ENCODE assay signal across 18 cellular contexts in the genomic region with DNA sequence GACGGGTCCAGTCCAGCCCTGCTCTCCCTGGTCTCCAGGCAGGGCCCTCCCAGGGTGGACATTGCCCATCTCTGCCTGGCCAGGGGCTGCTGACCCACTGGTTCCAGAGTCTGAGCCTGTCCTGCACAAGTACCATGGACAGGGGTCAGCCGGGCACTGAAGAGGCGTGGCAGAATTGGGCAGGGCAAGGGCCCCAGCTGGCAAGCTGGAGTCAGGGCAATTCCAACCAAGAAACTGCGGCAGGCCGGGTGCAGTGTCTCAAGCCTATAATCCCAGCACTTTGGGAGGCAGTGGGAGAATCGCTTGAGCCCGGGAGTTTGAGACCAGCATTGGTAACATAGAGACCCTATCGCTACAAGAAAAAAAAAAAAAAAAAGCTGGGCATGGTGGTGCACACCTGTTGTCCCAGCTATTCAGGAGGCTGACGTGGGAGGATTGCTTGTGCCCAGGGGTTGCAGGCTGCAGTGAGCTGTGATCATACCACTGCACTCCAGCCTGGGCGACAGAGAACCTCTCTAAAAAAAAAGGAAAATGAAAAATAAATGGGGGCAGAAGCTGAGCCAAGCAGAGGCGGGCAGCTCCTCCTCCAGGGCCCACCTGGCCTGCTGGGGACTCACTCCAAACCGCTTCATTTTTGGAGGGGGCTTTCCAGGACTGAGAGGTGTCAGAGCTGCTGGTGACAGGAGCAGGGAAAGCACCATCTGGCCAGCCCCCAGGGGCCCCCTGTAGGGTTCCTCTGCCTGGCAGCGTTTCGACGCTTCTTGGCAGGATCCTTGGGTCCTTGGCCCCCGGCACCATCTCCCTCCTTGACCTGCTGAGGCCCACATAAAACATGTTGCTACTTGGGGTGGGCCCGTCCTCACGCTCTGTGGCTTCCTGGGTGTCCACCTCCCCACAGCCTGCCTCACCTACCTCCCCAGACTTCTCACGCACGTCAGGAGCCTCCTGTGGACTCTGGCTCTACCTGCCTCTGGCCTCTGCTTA. TPM values are rescaled to one million over a fixed set of nuclear protein-coding genes. Genes with fewer than 3 reads are reported as not detected.
A peak's percentile ranks its signal among the peaks of the same experiment; 100 is the strongest.
DNase-seq lines count a peak whose midpoint lies in the region; ATAC-seq, FAIRE-seq and TF ChIP-seq lines count a peak whose summit lies in the region.
"Had no signal": no experiment of that assay in that cellular context is flagged by ENCODE, and none has a peak within 500 bp of the region (broad histone marks: within the 10 kb centered on the region; RNA-seq: fewer than 3 reads in every experiment).

No MANE protein-coding gene starts in this region.

- WGBS in HepG2 (ENCODE audit: low lambda C conversion rate) = 91% methylated on average over 19 of the region's 20 CpGs

- in situ Hi-C loops in HepG2 (cut with HindIII; ENCODE audit: extremely low pct_ligation_motif_present, low pct_unique_long_range_greater_than_20kb) = no loop called here

- CTCF ChIA-PET in A673 (lab: Charles Lee) = no interaction called here
- CTCF ChIA-PET in RWPE1 (lab: Yijun Ruan, JAX) = interaction anchor here (1.2 kb wide), 1 partner anchor 91 kb away, joined by 5 read pairs; no protein-coding TSS in a partner anchor
- CTCF ChIA-PET in HepG2 (lab: Yijun Ruan, JAX; ENCODE audit: low intra/inter-chr PET ratio, low total read pairs) = no interaction called here

- intact Hi-C loops in A673 (cut with micrococcal nuclease; ENCODE audit: unreplicated experiment) (no loop called here), HepG2 (cut with micrococcal nuclease; ENCODE audit: unreplicated experiment) (no loop called here)

- H3K79me2 ChIP-seq in HepG2 (ENCODE audit: insufficient read depth, low read length) = peaks cover 25% of the 10 kb centered on the region

- BruUV-seq in A673 (replicated peaks; lab: Mats Ljungman, UMichigan) (TSS peak; percentile 17), HepG2 (replicated peaks; lab: Mats Ljungman, UMichigan) (no TSS peak)

- DNase-seq in A673 (ENCODE audit: low spot score) = no peak
- no peak for DNase-seq in GM12892 (ENCODE audit: insufficient read length)
- DNase-seq in RWPE1 (ENCODE audit: low spot score) = no peak
- DNase-seq in HepG2 (ENCODE audit: low spot score) = no peak
- no peak for DNase-seq in COR-L47 (lab: John Stamatoyannopoulos, UW)
- no peak for DNase-seq in NCI-H1105 (lab: John Stamatoyannopoulos, UW)
- DNase-seq in pons (ENCODE audit: low spot score) = no peak
- DNase-seq in middle frontal gyrus (ENCODE audit: extremely low spot score, low spot score) = no peak
- DNase-seq: activated CD8-positive, alpha-beta memory T cell treated with anti-CD3 and anti-CD28 coated beads, Interleukin-2, amount 50 U/mL, for 48 hours; amniotic stem cell; NCI-H1092 treated with DMSO at 0.1 percent for 48 hours; NCI-H510A treated with DMSO at 0.1 percent for 48 hours; SHP77; stimulated activated CD4-positive, alpha-beta T cell treated with anti-CD3 and anti-CD28 coated beads, Interleukin-4, amount 100 ng/mL, for 1 hour; stimulated activated naive CD4-positive, alpha-beta T cell had no signal

- H2AFZ ChIP-seq in HepG2 (ENCODE audit: low read length) = no peak overlapping the region

- no peaks in the 10 kb centered on the region for H3K9me3 ChIP-seq in A673 (ENCODE audit: low read depth, low read length, poor library complexity, severe bottlenecking)
- no peaks in the 10 kb centered on the region for H3K9me3 ChIP-seq in HepG2 (ENCODE audit: low read length)
- H3K9me3 ChIP-seq: HAP-1 had no signal

- TF ChIP-seq POLR2A in GM12892 (IDR thresholded peaks at IDR 0.05; ENCODE audit: low read depth, low read length) (no peak), HepG2 (IDR thresholded peaks at IDR 0.05; ENCODE audit: insufficient read depth in 1 of 2, low read depth in 2 of 2, low read length in 2 of 2) (no peak)

- H3K4me3 ChIP-seq in A673 (ENCODE audit: low read depth, low read length, poor library complexity, severe bottlenecking) = no peak overlapping the region
- no peak overlapping the region; a peak in 1 of 6 replicates for H3K4me3 ChIP-seq in HepG2 (replicated peaks in 1 of 3; ENCODE audit: insufficient read depth in 1 of 3, low read depth in 2 of 3, low read length in 3 of 3)
- H3K4me3 ChIP-seq: HAP-1 had no signal

- no peaks in the 10 kb centered on the region for H3K27me3 ChIP-seq in A673 (replicated peaks; ENCODE audit: insufficient read depth, low read depth, low read length, poor library complexity)
- H3K27me3 ChIP-seq in HepG2 (ENCODE audit: control insufficient read depth in 1 of 2, insufficient read depth in 2 of 2, low read length in 2 of 2) = no peaks in the 10 kb centered on the region

- H3K27ac ChIP-seq in A673 (ENCODE audit: low read depth, low read length, poor library complexity, severe bottlenecking) (no peak overlapping the region), RWPE1 (peak overlapping the region; percentile 98), HepG2 (ENCODE audit: extremely low read length, insufficient read depth, low read length) (no peak overlapping the region)
- H3K27ac ChIP-seq: C4-2B had no signal

- peaks cover 11% of the 10 kb centered on the region for H3K36me3 ChIP-seq in A673 (ENCODE audit: insufficient read depth, low read length, poor library complexity, severe bottlenecking)
- H3K36me3 ChIP-seq in HepG2 (replicated peaks in 1 of 2; ENCODE audit: control insufficient read depth in 1 of 2, insufficient read depth in 2 of 2, low read length in 2 of 2) = peaks cover 9 to 23% of the 10 kb centered on the region in 2 experiments

- no peak overlapping the region for H3K9ac ChIP-seq in HepG2 (ENCODE audit: insufficient read depth, low read depth, low read length)

- ATAC-seq in HepG2 = no peak

- TF ChIP-seq CTCF in A673 (conservative IDR thresholded peaks at IDR 0.05; ENCODE audit: low read depth, low read length) (no peak), RWPE1 (conservative IDR thresholded peaks at IDR 0.05; ENCODE audit: low read depth) (no peak), HepG2 (CRISPR knock-in tag; IDR thresholded peaks at IDR 0.05) (no peak)

- no peak for TF ChIP-seq RAD21 in HepG2 (CRISPR knock-in tag; IDR thresholded peaks at IDR 0.05)

- peaks cover 13% of the 10 kb centered on the region for H4K20me1 ChIP-seq in HepG2 (ENCODE audit: insufficient read depth, low read length)

- FAIRE-seq in GM12892 (lab: Jason Lieb, UNC) (peak; percentile 60), HepG2 (lab: Jason Lieb, UNC) (no peak)

- POLR2A ChIA-PET in A673 (lab: Charles Lee; ENCODE audit: low non-redundant PET) (interaction anchor here (0.5 kb wide), 1 partner anchor 29 kb away, joined by 6 read pairs; no protein-coding TSS in a partner anchor), RWPE1 (lab: Yijun Ruan, JAX; ENCODE audit: low non-redundant PET) (interaction anchor here (0.5 to 0.6 kb wide), 3 partner anchors 22 to 107 kb away, joined by 3 to 4 read pairs (median 3); a partner anchor contains a TSS), HepG2 (lab: Yijun Ruan, JAX) (interaction anchor here (1.5 kb wide), 1 partner anchor 14 kb away, joined by 5 read pairs; no protein-coding TSS in a partner anchor)

- TF ChIP-seq EP300 in HepG2 (IDR thresholded peaks at IDR 0.05; ENCODE audit: low read depth in 2 of 2, low read length in 2 of 2) (no peak), HepG2 (CRISPR knock-in tag; IDR thresholded peaks at IDR 0.05; ENCODE audit: borderline replicate concordance) (no peak)

- no peak overlapping the region for H3K4me2 ChIP-seq in HepG2 (ENCODE audit: low read depth, low read length)

- H3K4me1 ChIP-seq in A673 (ENCODE audit: insufficient read depth, low read length, poor library complexity, severe bottlenecking) = peaks cover 17% of the 10 kb centered on the region
- peaks cover 50% of the 10 kb centered on the region for H3K4me1 ChIP-seq in HepG2 (ENCODE audit: insufficient read depth, low read length)

RNA-seq across cellular contexts. Expression of a gene that starts 2.9 kb away (rescaled TPM):
- 46.7 and 49.7 TPM in 2 replicates for total RNA-seq in A673 (2021)
- 7.4 TPM for polyA plus RNA-seq in GM12892 (2012; ENCODE audit: missing spikeins)
- total RNA-seq in HepG2 (2016; rRNA removed; fragmentation: Illumina TruSeq; extraction: Trizol) = 12.4 and 14.5 TPM in 2 replicates
- 2.1 and 2.3 TPM in 2 replicates for total RNA-seq in HepG2 (2016; cell fraction: cytosol; rRNA removed; fragmentation: Illumina TruSeq; extraction: Trizol; ENCODE audit: low read depth)
- 9.8 and 14.7 TPM in 2 replicates for total RNA-seq in HepG2 (2016; cell fraction: insoluble cytoplasmic fraction; rRNA removed; fragmentation: Illumina TruSeq; extraction: Trizol)
- total RNA-seq in HepG2 (2016; cell fraction: membrane; rRNA removed; fragmentation: Illumina TruSeq; extraction: Trizol) = 7.6 TPM in 2 replicates
- total RNA-seq in HepG2 (2016; cell fraction: nucleus; rRNA removed; fragmentation: Illumina TruSeq; extraction: Trizol) = 15.5 and 16.7 TPM in 2 replicates
- polyA plus RNA-seq in HepG2 (2011; rRNA removed) = 20.0 TPM in 2 replicates
- 17.1 and 19.4 TPM in 2 replicates for polyA plus RNA-seq in HepG2 (2011; cell fraction: cytosol; rRNA removed)
- 98.2 and 128 TPM in 2 replicates for polyA plus RNA-seq in HepG2 (2011; cell fraction: nucleus; rRNA removed)
- polyA plus RNA-seq in HepG2 (2012) = 16.1 and 26.5 TPM in 2 replicates
- polyA plus RNA-seq in HepG2 (2016; cell fraction: cytosol; fragmentation: Illumina TruSeq; extraction: Trizol; ENCODE audit: low read depth) = 1.4 and 1.6 TPM in 2 replicates
- 9.2 and 10.7 TPM in 2 replicates for polyA plus RNA-seq in HepG2 (2016; cell fraction: insoluble cytoplasmic fraction; fragmentation: Illumina TruSeq; extraction: Trizol; ENCODE audit: low read depth)
- polyA plus RNA-seq in HepG2 (2016; cell fraction: membrane; fragmentation: Illumina TruSeq; extraction: Trizol; ENCODE audit: low read depth) = 4.3 and 4.6 TPM in 2 replicates
- polyA plus RNA-seq in HepG2 (2016; cell fraction: nucleus; fragmentation: Illumina TruSeq; extraction: Trizol; ENCODE audit: insufficient read depth, low read depth) = 38.9 and 41.8 TPM in 2 replicates
- 16.8 and 26.4 TPM in 2 replicates for polyA minus RNA-seq in HepG2 (2011; rRNA and poly(A)+ RNA removed; ENCODE audit: low replicate concordance)
- 8.0 and 9.5 TPM in 2 replicates for polyA minus RNA-seq in HepG2 (2011; cell fraction: cytosol; rRNA and poly(A)+ RNA removed)
- polyA minus RNA-seq in HepG2 (2011; cell fraction: nucleus; rRNA and poly(A)+ RNA removed) = 11.9 and 15.8 TPM in 2 replicates

RNA-seq across cellular contexts. Expression of a gene that starts 6.7 kb away (rescaled TPM):
- 75.5 and 108 TPM in 2 replicates for total RNA-seq in A673 (2021)
- polyA plus RNA-seq in GM12892 (2012; ENCODE audit: missing spikeins) = 51.1 TPM
- 323 and 338 TPM in 2 replicates for total RNA-seq in HepG2 (2016; rRNA removed; fragmentation: Illumina TruSeq; extraction: Trizol)
- 107 and 137 TPM in 2 replicates for total RNA-seq in HepG2 (2016; cell fraction: cytosol; rRNA removed; fragmentation: Illumina TruSeq; extraction: Trizol; ENCODE audit: low read depth)
- total RNA-seq in HepG2 (2016; cell fraction: insoluble cytoplasmic fraction; rRNA removed; fragmentation: Illumina TruSeq; extraction: Trizol) = 327 and 331 TPM in 2 replicates
- total RNA-seq in HepG2 (2016; cell fraction: membrane; rRNA removed; fragmentation: Illumina TruSeq; extraction: Trizol) = 233 and 286 TPM in 2 replicates
- 125 and 146 TPM in 2 replicates for total RNA-seq in HepG2 (2016; cell fraction: nucleus; rRNA removed; fragmentation: Illumina TruSeq; extraction: Trizol)
- 338 and 382 TPM in 2 replicates for polyA plus RNA-seq in HepG2 (2011; rRNA removed)
- 241 and 431 TPM in 2 replicates for polyA plus RNA-seq in HepG2 (2011; cell fraction: cytosol; rRNA removed)
- polyA plus RNA-seq in HepG2 (2011; cell fraction: nucleus; rRNA removed) = 366 and 457 TPM in 2 replicates
- polyA plus RNA-seq in HepG2 (2012) = 191 and 311 TPM in 2 replicates
- polyA plus RNA-seq in HepG2 (2016; cell fraction: cytosol; fragmentation: Illumina TruSeq; extraction: Trizol; ENCODE audit: low read depth) = 130 and 165 TPM in 2 replicates
- 344 and 389 TPM in 2 replicates for polyA plus RNA-seq in HepG2 (2016; cell fraction: insoluble cytoplasmic fraction; fragmentation: Illumina TruSeq; extraction: Trizol; ENCODE audit: low read depth)
- 207 and 239 TPM in 2 replicates for polyA plus RNA-seq in HepG2 (2016; cell fraction: membrane; fragmentation: Illumina TruSeq; extraction: Trizol; ENCODE audit: low read depth)
- 253 and 265 TPM in 2 replicates for polyA plus RNA-seq in HepG2 (2016; cell fraction: nucleus; fragmentation: Illumina TruSeq; extraction: Trizol; ENCODE audit: insufficient read depth, low read depth)
- 104 and 478 TPM in 2 replicates for polyA minus RNA-seq in HepG2 (2011; rRNA and poly(A)+ RNA removed; ENCODE audit: low replicate concordance)
- 138 and 160 TPM in 2 replicates for polyA minus RNA-seq in HepG2 (2011; cell fraction: cytosol; rRNA and poly(A)+ RNA removed)
- 31.5 and 42.4 TPM in 2 replicates for polyA minus RNA-seq in HepG2 (2011; cell fraction: nucleus; rRNA and poly(A)+ RNA removed)

RNA-seq across cellular contexts. Expression of a gene that starts 12.5 kb away (rescaled TPM):
- 34.8 and 36.6 TPM in 2 replicates for total RNA-seq in A673 (2021)
- polyA plus RNA-seq in GM12892 (2012; ENCODE audit: missing spikeins) = 16.7 TPM
- total RNA-seq in HepG2 (2016; rRNA removed; fragmentation: Illumina TruSeq; extraction: Trizol) = 14.5 and 24.8 TPM in 2 replicates
- 71.6 and 74.9 TPM in 2 replicates for total RNA-seq in HepG2 (2016; cell fraction: cytosol; rRNA removed; fragmentation: Illumina TruSeq; extraction: Trizol; ENCODE audit: low read depth)
- 13.5 and 25.0 TPM in 2 replicates for total RNA-seq in HepG2 (2016; cell fraction: insoluble cytoplasmic fraction; rRNA removed; fragmentation: Illumina TruSeq; extraction: Trizol)
- total RNA-seq in HepG2 (2016; cell fraction: membrane; rRNA removed; fragmentation: Illumina TruSeq; extraction: Trizol) = 27.9 and 28.8 TPM in 2 replicates
- 28.8 and 33.6 TPM in 2 replicates for total RNA-seq in HepG2 (2016; cell fraction: nucleus; rRNA removed; fragmentation: Illumina TruSeq; extraction: Trizol)
- 8.3 and 10.9 TPM in 2 replicates for polyA plus RNA-seq in HepG2 (2011; rRNA removed)
- 5.9 and 7.5 TPM in 2 replicates for polyA plus RNA-seq in HepG2 (2011; cell fraction: cytosol; rRNA removed)
- polyA plus RNA-seq in HepG2 (2011; cell fraction: nucleus; rRNA removed) = 73.2 and 80.4 TPM in 2 replicates
- 12.4 and 18.7 TPM in 2 replicates for polyA plus RNA-seq in HepG2 (2012)
- 8.7 and 9.0 TPM in 2 replicates for polyA plus RNA-seq in HepG2 (2016; cell fraction: cytosol; fragmentation: Illumina TruSeq; extraction: Trizol; ENCODE audit: low read depth)
- polyA plus RNA-seq in HepG2 (2016; cell fraction: insoluble cytoplasmic fraction; fragmentation: Illumina TruSeq; extraction: Trizol; ENCODE audit: low read depth) = 13.6 and 15.2 TPM in 2 replicates
- 12.2 and 12.4 TPM in 2 replicates for polyA plus RNA-seq in HepG2 (2016; cell fraction: membrane; fragmentation: Illumina TruSeq; extraction: Trizol; ENCODE audit: low read depth)
- polyA plus RNA-seq in HepG2 (2016; cell fraction: nucleus; fragmentation: Illumina TruSeq; extraction: Trizol; ENCODE audit: insufficient read depth, low read depth) = 87.1 and 90.3 TPM in 2 replicates
- polyA minus RNA-seq in HepG2 (2011; rRNA and poly(A)+ RNA removed; ENCODE audit: low replicate concordance) = 38.8 and 69.4 TPM in 2 replicates
- polyA minus RNA-seq in HepG2 (2011; cell fraction: cytosol; rRNA and poly(A)+ RNA removed) = 8.9 and 16.0 TPM in 2 replicates
- polyA minus RNA-seq in HepG2 (2011; cell fraction: nucleus; rRNA and poly(A)+ RNA removed) = 22.5 and 26.8 TPM in 2 replicates

RNA-seq across cellular contexts. Expression of a gene that starts 16.6 kb away (rescaled TPM):
- total RNA-seq in A673 (2021) = not detected in 2 replicates
- polyA plus RNA-seq in GM12892 (2012; ENCODE audit: missing spikeins) = not detected
- total RNA-seq in HepG2 (2016; rRNA removed; fragmentation: Illumina TruSeq; extraction: Trizol) = not detected in 2 replicates
- total RNA-seq in HepG2 (2016; cell fraction: cytosol; rRNA removed; fragmentation: Illumina TruSeq; extraction: Trizol; ENCODE audit: low read depth) = not detected in 2 replicates
- total RNA-seq in HepG2 (2016; cell fraction: insoluble cytoplasmic fraction; rRNA removed; fragmentation: Illumina TruSeq; extraction: Trizol) = not detected in 2 replicates
- total RNA-seq in HepG2 (2016; cell fraction: membrane; rRNA removed; fragmentation: Illumina TruSeq; extraction: Trizol) = not detected in 2 replicates
- not detected in 2 replicates for total RNA-seq in HepG2 (2016; cell fraction: nucleus; rRNA removed; fragmentation: Illumina TruSeq; extraction: Trizol)
- polyA plus RNA-seq in HepG2 (2011; rRNA removed) = not detected in 2 replicates
- not detected in 2 replicates for polyA plus RNA-seq in HepG2 (2011; cell fraction: cytosol; rRNA removed)
- polyA plus RNA-seq in HepG2 (2011; cell fraction: nucleus; rRNA removed) = not detected in 2 replicates
- polyA plus RNA-seq in HepG2 (2012) = 0.07 TPM in 1 of 2 replicates, not detected in the other
- polyA plus RNA-seq in HepG2 (2016; cell fraction: cytosol; fragmentation: Illumina TruSeq; extraction: Trizol; ENCODE audit: low read depth) = not detected in 2 replicates
- polyA plus RNA-seq in HepG2 (2016; cell fraction: insoluble cytoplasmic fraction; fragmentation: Illumina TruSeq; extraction: Trizol; ENCODE audit: low read depth) = not detected in 2 replicates
- polyA plus RNA-seq in HepG2 (2016; cell fraction: membrane; fragmentation: Illumina TruSeq; extraction: Trizol; ENCODE audit: low read depth) = not detected in 2 replicates
- not detected in 2 replicates for polyA plus RNA-seq in HepG2 (2016; cell fraction: nucleus; fragmentation: Illumina TruSeq; extraction: Trizol; ENCODE audit: insufficient read depth, low read depth)
- polyA minus RNA-seq in HepG2 (2011; rRNA and poly(A)+ RNA removed; ENCODE audit: low replicate concordance) = 0.05 TPM in 1 of 2 replicates, not detected in the other
- not detected in 2 replicates for polyA minus RNA-seq in HepG2 (2011; cell fraction: cytosol; rRNA and poly(A)+ RNA removed)
- not detected in 2 replicates for polyA minus RNA-seq in HepG2 (2011; cell fraction: nucleus; rRNA and poly(A)+ RNA removed)
- total RNA-seq: mononuclear cell had no signal

RNA-seq across cellular contexts. Expression of a gene that starts 19.2 kb away (rescaled TPM):
- total RNA-seq in A673 (2021) (55.4 and 58.3 TPM in 2 replicates), HepG2 (2016; rRNA removed; fragmentation: Illumina TruSeq; extraction: Trizol) (240 and 297 TPM in 2 replicates)
- polyA plus RNA-seq in GM12892 (2012; ENCODE audit: missing spikeins) = 22.9 TPM
- total RNA-seq in HepG2 (2016; cell fraction: cytosol; rRNA removed; fragmentation: Illumina TruSeq; extraction: Trizol; ENCODE audit: low read depth) = 152 and 156 TPM in 2 replicates
- total RNA-seq in HepG2 (2016; cell fraction: insoluble cytoplasmic fraction; rRNA removed; fragmentation: Illumina TruSeq; extraction: Trizol) = 223 and 298 TPM in 2 replicates
- 178 and 208 TPM in 2 replicates for total RNA-seq in HepG2 (2016; cell fraction: membrane; rRNA removed; fragmentation: Illumina TruSeq; extraction: Trizol)
- 220 and 223 TPM in 2 replicates for total RNA-seq in HepG2 (2016; cell fraction: nucleus; rRNA removed; fragmentation: Illumina TruSeq; extraction: Trizol)
- 147 and 222 TPM in 2 replicates for polyA plus RNA-seq in HepG2 (2011; rRNA removed)
- polyA plus RNA-seq in HepG2 (2011; cell fraction: cytosol; rRNA removed) = 94.7 and 118 TPM in 2 replicates
- 1,015 and 1,225 TPM in 2 replicates for polyA plus RNA-seq in HepG2 (2011; cell fraction: nucleus; rRNA removed)
- polyA plus RNA-seq in HepG2 (2012) = 124 and 128 TPM in 2 replicates
- polyA plus RNA-seq in HepG2 (2016; cell fraction: cytosol; fragmentation: Illumina TruSeq; extraction: Trizol; ENCODE audit: low read depth) = 113 and 134 TPM in 2 replicates
- 235 and 242 TPM in 2 replicates for polyA plus RNA-seq in HepG2 (2016; cell fraction: insoluble cytoplasmic fraction; fragmentation: Illumina TruSeq; extraction: Trizol; ENCODE audit: low read depth)
- 149 and 175 TPM in 2 replicates for polyA plus RNA-seq in HepG2 (2016; cell fraction: membrane; fragmentation: Illumina TruSeq; extraction: Trizol; ENCODE audit: low read depth)
- polyA plus RNA-seq in HepG2 (2016; cell fraction: nucleus; fragmentation: Illumina TruSeq; extraction: Trizol; ENCODE audit: insufficient read depth, low read depth) = 499 and 551 TPM in 2 replicates
- polyA minus RNA-seq in HepG2 (2011; rRNA and poly(A)+ RNA removed; ENCODE audit: low replicate concordance) = 38.6 and 144 TPM in 2 replicates
- polyA minus RNA-seq in HepG2 (2011; cell fraction: cytosol; rRNA and poly(A)+ RNA removed) = 47.2 and 54.9 TPM in 2 replicates
- polyA minus RNA-seq in HepG2 (2011; cell fraction: nucleus; rRNA and poly(A)+ RNA removed) = 202 and 210 TPM in 2 replicates
